ENCODE assay signal across 1 cellular context in the genomic region with DNA sequence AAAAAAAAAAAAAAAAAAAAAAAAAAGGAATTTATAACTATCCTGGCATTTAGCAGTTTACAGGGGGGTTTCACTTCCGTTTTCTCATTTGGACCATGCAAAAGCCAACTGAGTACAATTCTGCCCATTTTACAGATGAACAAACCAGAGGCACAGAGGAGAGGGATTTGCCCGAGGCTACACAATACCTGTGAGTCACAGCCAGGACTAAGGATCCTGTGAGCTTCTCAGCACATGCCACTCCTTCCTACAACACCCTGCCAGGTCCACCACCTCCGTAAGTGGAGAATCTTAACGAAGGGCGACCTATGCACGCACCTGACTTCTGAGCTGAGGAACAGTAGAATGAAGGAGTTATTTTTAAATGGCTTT.
TF ChIP-seq lines count a peak whose summit lies in the region.

No MANE protein-coding gene starts in this region.

TF ChIP-seq in SK-N-SH, 30 proteins besides CTCF, POLR2A, EP300 and RAD21 (continued from another document):
- TF ChIP-seq, protein P1, sequence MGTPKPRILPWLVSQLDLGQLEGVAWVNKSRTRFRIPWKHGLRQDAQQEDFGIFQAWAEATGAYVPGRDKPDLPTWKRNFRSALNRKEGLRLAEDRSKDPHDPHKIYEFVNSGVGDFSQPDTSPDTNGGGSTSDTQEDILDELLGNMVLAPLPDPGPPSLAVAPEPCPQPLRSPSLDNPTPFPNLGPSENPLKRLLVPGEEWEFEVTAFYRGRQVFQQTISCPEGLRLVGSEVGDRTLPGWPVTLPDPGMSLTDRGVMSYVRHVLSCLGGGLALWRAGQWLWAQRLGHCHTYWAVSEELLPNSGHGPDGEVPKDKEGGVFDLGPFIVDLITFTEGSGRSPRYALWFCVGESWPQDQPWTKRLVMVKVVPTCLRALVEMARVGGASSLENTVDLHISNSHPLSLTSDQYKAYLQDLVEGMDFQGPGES (IDR thresholded peaks at IDR 0.05; ENCODE audit: low read depth, low read length), result no peak
- TF ChIP-seq CHD2 (IDR thresholded peaks at IDR 0.05; ENCODE audit: low read length, partially characterized antibody), result no peak
- TF ChIP-seq YY1 (IDR thresholded peaks at IDR 0.05; ENCODE audit: low read depth), result no peak
- TF ChIP-seq ELF1 (IDR thresholded peaks at IDR 0.05), result no peak
- no peak for TF ChIP-seq TCF12 (IDR thresholded peaks at IDR 0.05)
- TF ChIP-seq POLR2AphosphoS5 (IDR thresholded peaks at IDR 0.05; ENCODE audit: low read depth, low read length), result no peak
- TF ChIP-seq TAF1 (IDR thresholded peaks at IDR 0.05; ENCODE audit: borderline replicate concordance, low read depth, low read length), result no peak
- TF ChIP-seq ZBTB33 (IDR thresholded peaks at IDR 0.05; ENCODE audit: borderline replicate concordance, low read depth), result no peak
- TF ChIP-seq, protein P2, sequence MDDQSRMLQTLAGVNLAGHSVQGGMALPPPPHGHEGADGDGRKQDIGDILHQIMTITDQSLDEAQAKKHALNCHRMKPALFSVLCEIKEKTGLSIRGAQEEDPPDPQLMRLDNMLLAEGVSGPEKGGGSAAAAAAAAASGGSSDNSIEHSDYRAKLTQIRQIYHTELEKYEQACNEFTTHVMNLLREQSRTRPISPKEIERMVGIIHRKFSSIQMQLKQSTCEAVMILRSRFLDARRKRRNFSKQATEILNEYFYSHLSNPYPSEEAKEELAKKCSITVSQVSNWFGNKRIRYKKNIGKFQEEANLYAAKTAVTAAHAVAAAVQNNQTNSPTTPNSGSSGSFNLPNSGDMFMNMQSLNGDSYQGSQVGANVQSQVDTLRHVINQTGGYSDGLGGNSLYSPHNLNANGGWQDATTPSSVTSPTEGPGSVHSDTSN (IDR thresholded peaks at IDR 0.05), result no peak
- no peak for TF ChIP-seq GATA2 (CRISPR knock-in tag; IDR thresholded peaks at IDR 0.05)
TF ChIP-seq in SK-N-SH: peak in this region for 0.
